7 cellular contexts compared by ENCODE assay signal in genomic region chr2:111625157-111625537, GRCh38.
DNase-seq lines count a peak whose midpoint lies in the region; ATAC-seq and TF ChIP-seq lines count a peak whose summit lies in the region.
"Not testable (repeated sequence)": the region's sequence is repeated elsewhere in the genome, so short reads cannot be mapped to it uniquely, and the experiment has no call there.

No MANE protein-coding gene starts in this region.

- not testable (repeated sequence) for BruUV-seq in MCF 10A (replicated peaks; lab: Mats Ljungman, UMichigan)

- intact Hi-C loops in MCF 10A (cut with micrococcal nuclease), result loop anchor here (5.0 kb wide), 1 partner anchor 37 kb away; no protein-coding TSS in a partner anchor
- intact Hi-C loops in spleen (cut with DNase I; ENCODE audit: low total_unique reads), result not testable (repeated sequence)

- TF ChIP-seq CTCF in HL-60 (IDR thresholded peaks at IDR 0.05; ENCODE audit: insufficient read depth, low read length); RWPE1 (conservative IDR thresholded peaks at IDR 0.05; ENCODE audit: low read depth); MCF 10A (IDR thresholded peaks at IDR 0.05; ENCODE audit: unreplicated experiment); spleen (IDR thresholded peaks at IDR 0.05 in 8 of 11, conservative IDR thresholded peaks at IDR 0.05 in 3 of 11): not testable (repeated sequence)

- peaks cover 35% of the 10 kb centered on the region for H3K36me3 Mint-ChIP-seq in activated CD4-positive, alpha-beta memory T cell treated with anti-CD3 and anti-CD28 coated beads, Interleukin-2, amount 10 ng/mL, durations not matched to agents 7 days and 5 days (ENCODE audit: low read depth)
- H3K36me3 Mint-ChIP-seq in MCF 10A (ENCODE audit: insufficient read depth, unreplicated experiment) (peaks cover 12% of the 10 kb centered on the region), immature natural killer cell (peaks cover 12 to 22% (median 18%) of the 10 kb centered on the region in 3 donors)
- H3K36me3 Mint-ChIP-seq in natural killer cell treated with Interleukin-12 subunit alpha and Interleukin-12 subunit beta and Interleukin-15 and Interleukin-18, amount 100 ng/mL, for 72 hours, result peaks cover 34% of the 10 kb centered on the region

- DNase-seq in HL-60 (ENCODE audit: low read depth in 1 of 2, low spot score in 1 of 2), result peak in 1 of 2 experiments; percentile 25
- DNase-seq in RWPE1 (ENCODE audit: low spot score); activated CD4-positive, alpha-beta memory T cell treated with anti-CD3 and anti-CD28 coated beads, Interleukin-2, amount 10 ng/mL, durations not matched to agents 7 days and 5 days; MCF 10A (ENCODE audit: unreplicated experiment); immature natural killer cell; natural killer cell treated with Interleukin-12 subunit alpha and Interleukin-12 subunit beta and Interleukin-15 and Interleukin-18, amount 100 ng/mL, for 72 hours (ENCODE audit: low spot score); spleen: not testable (repeated sequence)

- H3K27me3 Mint-ChIP-seq in activated CD4-positive, alpha-beta memory T cell treated with anti-CD3 and anti-CD28 coated beads, Interleukin-2, amount 10 ng/mL, durations not matched to agents 7 days and 5 days, result peaks cover 54% of the 10 kb centered on the region
- not testable (repeated sequence) for H3K27me3 Mint-ChIP-seq in MCF 10A (ENCODE audit: insufficient read depth, unreplicated experiment); natural killer cell treated with Interleukin-12 subunit alpha and Interleukin-12 subunit beta and Interleukin-15 and Interleukin-18, amount 100 ng/mL, for 72 hours
- peaks cover 0 to 11% (median 4%) of the 10 kb centered on the region in 3 donors for H3K27me3 Mint-ChIP-seq in immature natural killer cell (ENCODE audit: low read depth in 3 of 3)

- H3K27ac ChIP-seq in HL-60 (replicated peaks) (peak overlapping the region; percentile 49), RWPE1 (peak overlapping the region; percentile 89), spleen (peak overlapping the region in 7 of 8 donors; percentile 35 to 82 (median 76))

- H3K36me3 ChIP-seq in spleen, result not testable (repeated sequence)

- WGBS in spleen, 5 donors, result 45 to 60% (median 56%) methylated on average over 10 to 12 of the region's 12 CpGs

- POLR2A ChIA-PET in RWPE1 (lab: Yijun Ruan, JAX; ENCODE audit: low non-redundant PET), result not testable (repeated sequence)
- POLR2A ChIA-PET in activated CD4-positive, alpha-beta memory T cell treated with anti-CD3 and anti-CD28 coated beads, Interleukin-2, amount 10 ng/mL, durations not matched to agents 7 days and 5 days (lab: Charles Lee), result interaction anchor here (1.2 kb wide), 2 partner anchors 37 to 90 kb away, joined by 5 to 10 read pairs; no protein-coding TSS in a partner anchor
- POLR2A ChIA-PET in MCF 10A (lab: Yijun Ruan, JAX), result interaction anchor here (0.7 to 3.1 kb wide), 15 partner anchors 10 to 906 kb away, joined by 3 to 34 read pairs (median 4); partner anchors contain the start of gene BCL2L11

- not testable (repeated sequence) for H3K4me3 Mint-ChIP-seq in activated CD4-positive, alpha-beta memory T cell treated with anti-CD3 and anti-CD28 coated beads, Interleukin-2, amount 10 ng/mL, durations not matched to agents 7 days and 5 days
- peak overlapping the region; percentile 38 for H3K4me3 Mint-ChIP-seq in MCF 10A (ENCODE audit: unreplicated experiment)
- H3K4me3 Mint-ChIP-seq in immature natural killer cell, result peak overlapping the region; percentile 20 to 73 (median 61)
- H3K4me3 Mint-ChIP-seq in natural killer cell treated with Interleukin-12 subunit alpha and Interleukin-12 subunit beta and Interleukin-15 and Interleukin-18, amount 100 ng/mL, for 72 hours, result peak overlapping the region; percentile 80

- H3K4me1 ChIP-seq in spleen, result peaks cover 0 to 37% (median 13%) of the 10 kb centered on the region in 6 donors

- peak overlapping the region; percentile 78 for H3K27ac Mint-ChIP-seq in activated CD4-positive, alpha-beta memory T cell treated with anti-CD3 and anti-CD28 coated beads, Interleukin-2, amount 10 ng/mL, durations not matched to agents 7 days and 5 days
- H3K27ac Mint-ChIP-seq in MCF 10A (ENCODE audit: low read depth, unreplicated experiment) (peak overlapping the region; percentile 70), immature natural killer cell (peak overlapping the region in 2 of 6 donors; percentile 43 to 72)
- H3K27ac Mint-ChIP-seq in natural killer cell treated with Interleukin-12 subunit alpha and Interleukin-12 subunit beta and Interleukin-15 and Interleukin-18, amount 100 ng/mL, for 72 hours, result peak overlapping the region; percentile 81 to 95

- H3K4me3 ChIP-seq in HL-60 (replicated peaks; ENCODE audit: insufficient read depth, low read length); spleen: not testable (repeated sequence)

- H3K27me3 ChIP-seq in HL-60 (ENCODE audit: insufficient read depth, poor library complexity, severe bottlenecking); spleen (replicated peaks in 1 of 7): not testable (repeated sequence)

- H3K9me3 Mint-ChIP-seq in activated CD4-positive, alpha-beta memory T cell treated with anti-CD3 and anti-CD28 coated beads, Interleukin-2, amount 10 ng/mL, durations not matched to agents 7 days and 5 days, result peaks cover 24% of the 10 kb centered on the region
- peaks cover 22% of the 10 kb centered on the region for H3K9me3 Mint-ChIP-seq in MCF 10A (ENCODE audit: unreplicated experiment)
- peaks cover 12 to 35% (median 29%) of the 10 kb centered on the region in 6 donors for H3K9me3 Mint-ChIP-seq in immature natural killer cell
- H3K9me3 Mint-ChIP-seq in natural killer cell treated with Interleukin-12 subunit alpha and Interleukin-12 subunit beta and Interleukin-15 and Interleukin-18, amount 100 ng/mL, for 72 hours, result peaks cover 13% of the 10 kb centered on the region

- peaks cover 37% of the 10 kb centered on the region for H3K4me1 Mint-ChIP-seq in activated CD4-positive, alpha-beta memory T cell treated with anti-CD3 and anti-CD28 coated beads, Interleukin-2, amount 10 ng/mL, durations not matched to agents 7 days and 5 days
- H3K4me1 Mint-ChIP-seq in MCF 10A (ENCODE audit: insufficient read depth, unreplicated experiment), result peaks cover 44% of the 10 kb centered on the region
- peaks cover 25 to 28% of the 10 kb centered on the region in 2 donors for H3K4me1 Mint-ChIP-seq in immature natural killer cell
- peaks cover 41 to 52% of the 10 kb centered on the region in 2 donors for H3K4me1 Mint-ChIP-seq in natural killer cell treated with Interleukin-12 subunit alpha and Interleukin-12 subunit beta and Interleukin-15 and Interleukin-18, amount 100 ng/mL, for 72 hours (ENCODE audit: low read depth in 2 of 2)

- CTCF ChIA-PET in RWPE1 (lab: Yijun Ruan, JAX), result not testable (repeated sequence)
- CTCF ChIA-PET in activated CD4-positive, alpha-beta memory T cell treated with anti-CD3 and anti-CD28 coated beads, Interleukin-2, amount 10 ng/mL, durations not matched to agents 7 days and 5 days (lab: Charles Lee), result interaction anchor here (1.1 to 1.4 kb wide), 2 partner anchors 38 to 74 kb away, joined by 3 to 8 read pairs; no protein-coding TSS in a partner anchor
- CTCF ChIA-PET in MCF 10A (lab: Yijun Ruan, JAX), result interaction anchor here (0.5 to 1.0 kb wide), 4 partner anchors 14 to 1500 kb away, joined by 4 read pairs; no protein-coding TSS in a partner anchor

- H3K9me3 ChIP-seq in spleen, result peaks cover 0 to 37% (median 29%) of the 10 kb centered on the region in 8 donors

- ATAC-seq in natural killer cell treated with Interleukin-12 subunit alpha and Interleukin-12 subunit beta and Interleukin-15 and Interleukin-18, amount 100 ng/mL, for 72 hours, result peak in 1 of 2 donors; percentile 58

- TF ChIP-seq POLR2A in spleen (IDR thresholded peaks at IDR 0.05), result not testable (repeated sequence)
